Comparison of ENCODE assay signal across 12 cellular contexts in the genomic region with DNA sequence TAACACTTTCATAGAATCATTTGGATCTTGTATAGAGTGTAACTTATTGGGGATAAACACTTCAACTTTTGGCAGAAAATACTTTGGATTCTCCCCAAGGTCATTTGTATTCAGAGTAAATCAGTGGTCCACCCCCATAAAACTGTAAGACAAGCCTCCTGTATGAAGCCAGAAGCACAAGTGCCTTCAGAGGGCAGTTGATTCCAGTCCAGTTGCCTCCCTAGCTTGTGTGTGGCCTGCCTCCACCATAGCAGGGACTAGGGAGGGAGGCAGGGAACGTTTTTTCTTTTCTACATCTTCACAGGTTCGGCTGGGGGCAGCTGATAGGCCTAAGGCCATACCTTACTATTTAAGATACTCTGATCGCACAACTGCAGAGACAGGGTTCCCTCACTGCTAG.
"Had no signal": no experiment of that assay in that cellular context is flagged by ENCODE, and none has a peak within 500 bp of the region (broad histone marks: within the 10 kb centered on the region; RNA-seq: fewer than 3 reads in every experiment).

No MANE protein-coding gene starts in this region.

- H3K9me3 ChIP-seq: adrenal gland, prostate gland, right lobe of liver, spleen had no signal

- H3K27me3 ChIP-seq: adrenal gland, brain microvascular endothelial cell, right lobe of liver, spleen had no signal

- H3K27ac ChIP-seq: adrenal gland, brain microvascular endothelial cell, prostate gland, right lobe of liver had no signal

- ATAC-seq: right lobe of liver; stimulated activated memory B cell treated with anti-CD40 and anti-IgM and Interleukin-4, amounts not matched to agents 10 μg/mL and 1 μg/mL and 100 μg/mL, for 72 hours had no signal

- H3K9me3 Mint-ChIP-seq: mesothelial cell of epicardium; stimulated activated memory B cell treated with anti-CD40 and anti-IgM and Interleukin-4, amounts not matched to agents 10 μg/mL and 1 μg/mL and 100 μg/mL, for 72 hours; type B pancreatic cell had no signal

- H3K27me3 Mint-ChIP-seq: stimulated activated memory B cell treated with anti-CD40 and anti-IgM and Interleukin-4, amounts not matched to agents 10 μg/mL and 1 μg/mL and 100 μg/mL, for 72 hours; type B pancreatic cell had no signal

- DNase-seq: activated CD4-positive, CD25-positive, alpha-beta regulatory T cell; activated T-cell treated with anti-CD3 and anti-CD28 coated beads, Interleukin-2, amount 50 U/mL, for 48 hours; brain microvascular endothelial cell; foreskin melanocyte; right lobe of liver; spleen; stimulated activated CD4-positive, alpha-beta T cell treated with anti-CD3 and anti-CD28 coated beads, Interleukin-1b, Interleukin-23, amount 100 ng/mL, for 48 hours had no signal

- H3K4me1 ChIP-seq: adrenal gland, right lobe of liver had no signal

- H3K4me3 ChIP-seq: adrenal gland, prostate gland, right lobe of liver, spleen had no signal

- H3K4me3 Mint-ChIP-seq: mesothelial cell of epicardium; stimulated activated memory B cell treated with anti-CD40 and anti-IgM and Interleukin-4, amounts not matched to agents 10 μg/mL and 1 μg/mL and 100 μg/mL, for 72 hours; type B pancreatic cell had no signal
